ENCODE assay signal across 1 cellular context in genomic region chrX:120463241-120463640, GRCh38.
TF ChIP-seq lines count a peak whose summit lies in the region.

No MANE protein-coding gene starts in this region.

TF ChIP-seq in HepG2, 621 proteins besides CTCF, POLR2A, EP300 and RAD21 (continued from another document):
- TF ChIP-seq ZSCAN5A (CRISPR knock-in tag; IDR thresholded peaks at IDR 0.05; ENCODE audit: borderline replicate concordance) (no peak), ZFP37 (CRISPR knock-in tag; IDR thresholded peaks at IDR 0.05; ENCODE audit: borderline replicate concordance) (no peak), PAX8 (CRISPR knock-in tag; IDR thresholded peaks at IDR 0.05; ENCODE audit: borderline replicate concordance) (no peak), SP4 (CRISPR knock-in tag; IDR thresholded peaks at IDR 0.05) (no peak), ZFAT (CRISPR knock-in tag; conservative IDR thresholded peaks at IDR 0.05) (no peak), PRMT3 (CRISPR knock-in tag; IDR thresholded peaks at IDR 0.05; ENCODE audit: borderline replicate concordance, low read depth) (no peak)
